In the genomic region with DNA sequence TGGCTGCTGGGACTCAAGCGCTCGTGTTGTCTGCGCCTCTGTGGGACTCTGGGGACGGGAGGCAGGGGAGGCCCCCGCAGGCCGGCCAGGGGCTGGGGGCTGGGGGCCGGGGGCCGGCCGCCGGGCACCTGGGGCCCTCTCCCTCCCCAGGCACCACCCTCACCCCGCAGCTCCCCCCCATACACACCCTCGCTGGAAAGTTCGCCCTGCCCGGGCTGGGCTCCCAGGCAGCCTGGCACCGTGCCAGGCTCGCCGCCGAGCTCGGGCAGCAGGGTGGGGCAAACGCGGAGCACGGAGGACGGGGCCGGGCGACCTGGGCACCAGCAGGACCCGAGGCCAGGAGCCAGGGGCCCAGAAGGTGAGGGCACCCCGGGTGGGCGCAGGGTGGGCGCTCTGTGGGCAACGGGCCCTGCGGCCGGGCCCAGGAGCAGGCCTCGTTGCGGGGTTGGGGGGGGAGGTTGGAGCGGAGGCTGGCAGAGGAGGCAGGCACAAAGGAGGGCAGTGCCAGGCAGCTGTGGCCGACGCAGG, we compare ENCODE assay signal across 8 cellular contexts.
A peak's percentile ranks its signal among the peaks of the same experiment; 100 is the strongest.
DNase-seq lines count a peak whose midpoint lies in the region; ATAC-seq, FAIRE-seq and TF ChIP-seq lines count a peak whose summit lies in the region.

No MANE protein-coding gene starts in this region.

- peak overlapping the region; percentile 81 for H3K27ac ChIP-seq in brain microvascular endothelial cell
- H3K27ac ChIP-seq in kidney (ENCODE audit: low read depth in 2 of 2, low read length in 2 of 2), result peak overlapping the region; percentile 98 to 99

- POLR2A ChIA-PET in HEK293T (lab: Yijun Ruan, JAX), result interaction anchor here (1.5 to 2.0 kb wide), 3 partner anchors 17 to 47 kb away, joined by 4 to 15 read pairs (median 5); no protein-coding TSS in a partner anchor

- ATAC-seq in HG03469 (IDR thresholded peaks at IDR 0.05; ENCODE audit: unreplicated experiment), result no peak

- no peaks in the 10 kb centered on the region for H3K27me3 ChIP-seq in brain microvascular endothelial cell (replicated peaks)

- in situ Hi-C loops in brain microvascular endothelial cell (cut with HindIII; ENCODE audit: low pct_ligation_motif_present, low sequenced_read_pairs), result no loop called here

- no peaks in the 10 kb centered on the region for H3K36me3 ChIP-seq in brain microvascular endothelial cell (replicated peaks)
- H3K36me3 ChIP-seq in kidney (ENCODE audit: control insufficient read depth in 1 of 2, insufficient read depth in 2 of 2, low read length in 2 of 2), result no peaks in the 10 kb centered on the region

- H3K4me1 ChIP-seq in kidney (ENCODE audit: control insufficient read depth in 1 of 2, insufficient read depth in 1 of 2, low read depth in 1 of 2, low read length in 2 of 2), result peaks cover 48 to 51% of the 10 kb centered on the region in 2 donors

- intact Hi-C loops in kidney (cut with DNase I), result no loop called here

- peak overlapping the region; percentile 71 to 78 for H3K9ac ChIP-seq in kidney (ENCODE audit: low read length in 2 of 2)

- DNase-seq in AG08396 (ENCODE audit: low spot score) (peak; percentile 87), HEK293T (ENCODE audit: extremely low spot score) (peak; percentile 62), T1000 (lab: John Stamatoyannopoulos, UW) (peak; percentile 42), brain microvascular endothelial cell (no peak), kidney (peak; percentile 94), ureter (ENCODE audit: low spot score) (no peak)
- peak; percentile 56 for DNase-seq in stimulated activated CD4-positive, alpha-beta T cell treated with anti-CD3 and anti-CD28 coated beads, Interleukin-4, amount 100 ng/mL, for 1 hour

- H3K4me3 ChIP-seq in brain microvascular endothelial cell (ENCODE audit: low read depth, low read length) (peak overlapping the region; percentile 64), kidney (ENCODE audit: low read length in 2 of 2) (peak overlapping the region; percentile 53 to 64)

- no peaks in the 10 kb centered on the region for H3K9me3 ChIP-seq in kidney (ENCODE audit: control insufficient read depth in 1 of 2, low read length in 2 of 2)

- no peak for FAIRE-seq in kidney (lab: Jason Lieb, UNC)

- TF ChIP-seq CTCF in brain microvascular endothelial cell (IDR thresholded peaks at IDR 0.05; ENCODE audit: low read depth, low read length, missing control alignments) (no peak), kidney (IDR thresholded peaks at IDR 0.05; ENCODE audit: borderline replicate concordance, extremely low read depth, insufficient read depth) (no peak)

- CTCF ChIA-PET in HEK293T (lab: Yijun Ruan, JAX), result interaction anchor here (1.3 kb wide), 1 partner anchor 95 kb away, joined by 3 read pairs; no protein-coding TSS in a partner anchor

TF ChIP-seq in HEK293T, 16 proteins besides CTCF, POLR2A, EP300 and RAD21:
- TF ChIP-seq ELF4 (IDR thresholded peaks at IDR 0.05) (no peak), NFRKB (IDR thresholded peaks at IDR 0.05) (no peak), HDGF (IDR thresholded peaks at IDR 0.05; ENCODE audit: borderline replicate concordance) (0 out of 2 replicates have a peak, but pooled peaks have one; percentile 56), FOXK2 (IDR thresholded peaks at IDR 0.05) (no peak)

Comparison
In these comparisons a context has a peak if more than half of its experiments do, and no peak if none do; other contexts are left out.
1. DNase-seq: peak in AG08396 (single experiment), HEK293T (single experiment), T1000 (single experiment), kidney (single experiment) and stimulated activated CD4-positive, alpha-beta T cell treated with anti-CD3 and anti-CD28 coated beads, Interleukin-4, amount 100 ng/mL, for 1 hour (single experiment); none in brain microvascular endothelial cell (single experiment) and ureter (single experiment).